ENCODE assay signal across 9 cellular contexts in the genomic region with DNA sequence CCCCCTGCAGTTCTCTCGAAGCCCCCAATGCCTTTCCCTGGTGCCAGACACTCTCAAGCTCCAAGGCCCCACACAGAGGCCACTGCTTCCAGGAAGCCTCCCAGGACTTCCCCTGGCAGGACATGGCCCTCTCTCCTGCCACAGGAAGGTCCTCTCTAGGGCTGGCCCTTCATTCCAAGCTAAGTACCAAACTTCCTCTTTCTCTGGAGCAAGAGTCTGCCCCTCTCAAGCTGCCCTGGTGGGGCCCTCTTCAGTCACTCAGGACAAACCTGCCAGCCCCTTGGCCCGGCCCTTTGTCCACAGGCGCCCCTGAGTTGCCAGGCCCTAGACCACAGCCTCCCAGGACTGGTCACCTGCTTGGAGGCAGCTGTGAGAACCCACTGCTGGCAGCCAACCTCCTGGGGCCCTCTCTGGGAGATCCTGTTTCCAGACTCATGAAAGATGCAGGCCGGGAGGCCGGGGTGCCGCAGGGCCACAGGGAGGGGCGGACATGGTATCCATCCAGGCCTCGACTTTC. TPM values are rescaled to one million over a fixed set of nuclear protein-coding genes. Genes with fewer than 3 reads are reported as not detected.
DNase-seq lines count a peak whose midpoint lies in the region; ATAC-seq and TF ChIP-seq lines count a peak whose summit lies in the region.
"Had no signal": no experiment of that assay in that cellular context is flagged by ENCODE, and none has a peak within 500 bp of the region (broad histone marks: within the 10 kb centered on the region; RNA-seq: fewer than 3 reads in every experiment).

No MANE protein-coding gene starts in this region.

- 87% methylated on average over 8 of the region's 8 CpGs for WGBS in endodermal cell (ENCODE audit: insufficient coverage in 1 of 2, insufficient read length in 1 of 2), 2 experiments

- ATAC-seq in naive thymus-derived CD4-positive, alpha-beta T cell: peak; percentile 12
- ATAC-seq in GM21381 (IDR thresholded peaks at IDR 0.05; ENCODE audit: unreplicated experiment): no peak

- H3K4me1 ChIP-seq in A673 (ENCODE audit: insufficient read depth, low read length, poor library complexity, severe bottlenecking) (no peaks in the 10 kb centered on the region), Peyer's patch (peaks cover 0 to 65% (median 19%) of the 10 kb centered on the region in 4 donors), endodermal cell (ENCODE audit: control insufficient read depth, insufficient read depth, low read length) (no peaks in the 10 kb centered on the region)
- peaks cover 29 to 70% of the 10 kb centered on the region in 2 donors for H3K4me1 ChIP-seq in naive thymus-derived CD4-positive, alpha-beta T cell (ENCODE audit: control insufficient read depth in 2 of 2, insufficient read depth in 2 of 2, low read length in 2 of 2)

- peak overlapping the region; percentile 44 for H3K27ac Mint-ChIP-seq in endodermal cell
- H3K27ac Mint-ChIP-seq in naive thymus-derived CD4-positive, alpha-beta T cell: peak overlapping the region; percentile 41 to 93 (median 88)

- no peak overlapping the region for H3K4me3 Mint-ChIP-seq in endodermal cell
- peak overlapping the region in 9 of 10 donors; percentile 21 to 86 (median 69) for H3K4me3 Mint-ChIP-seq in naive thymus-derived CD4-positive, alpha-beta T cell

- H3K36me3 Mint-ChIP-seq in endodermal cell (ENCODE audit: low read depth): peaks cover 14% of the 10 kb centered on the region
- peaks cover 0 to 12% (median 0%) of the 10 kb centered on the region in 5 donors for H3K36me3 Mint-ChIP-seq in naive thymus-derived CD4-positive, alpha-beta T cell

- TF ChIP-seq POLR2A in Peyer's patch (IDR thresholded peaks at IDR 0.05): no peak

- intact Hi-C loops in A673 (cut with micrococcal nuclease; ENCODE audit: unreplicated experiment): no loop called here
- intact Hi-C loops in naive thymus-derived CD4-positive, alpha-beta T cell (cut with micrococcal nuclease): loop anchor here in 1 of 2 donors (2.0 kb wide), 1 partner anchor 19 kb away; no protein-coding TSS in a partner anchor

- H3K36me3 ChIP-seq in A673 (ENCODE audit: insufficient read depth, low read length, poor library complexity, severe bottlenecking) (no peaks in the 10 kb centered on the region), Peyer's patch (peaks cover 0 to 32% (median 0%) of the 10 kb centered on the region in 3 donors), endodermal cell (ENCODE audit: control insufficient read depth, insufficient read depth, low read length) (no peaks in the 10 kb centered on the region)
- H3K36me3 ChIP-seq in naive thymus-derived CD4-positive, alpha-beta T cell (ENCODE audit: control insufficient read depth in 2 of 3, insufficient read depth in 3 of 3, low read length in 3 of 3): peaks cover 0 to 26% (median 13%) of the 10 kb centered on the region in 3 experiments

- H3K27me3 ChIP-seq in A673 (replicated peaks; ENCODE audit: insufficient read depth, low read depth, low read length, poor library complexity): no peaks in the 10 kb centered on the region
- H3K27me3 ChIP-seq in Peyer's patch: no peaks in the 10 kb centered on the region
- H3K27me3 ChIP-seq in endodermal cell (ENCODE audit: control insufficient read depth, insufficient read depth, low read length, poor library complexity, severe bottlenecking): no peaks in the 10 kb centered on the region
- no peaks in the 10 kb centered on the region for H3K27me3 ChIP-seq in naive thymus-derived CD4-positive, alpha-beta T cell (ENCODE audit: control insufficient read depth in 2 of 2, insufficient read depth in 2 of 2, low read length in 2 of 2)

- no peaks in the 10 kb centered on the region for H3K27me3 Mint-ChIP-seq in endodermal cell (ENCODE audit: insufficient read depth)
- H3K27me3 Mint-ChIP-seq in naive thymus-derived CD4-positive, alpha-beta T cell: no peaks in the 10 kb centered on the region

- H3K27ac ChIP-seq in A673 (ENCODE audit: low read depth, low read length, poor library complexity, severe bottlenecking): peak overlapping the region; percentile 23
- peak overlapping the region; percentile 28 to 46 (median 36) for H3K27ac ChIP-seq in Peyer's patch
- H3K27ac ChIP-seq in endodermal cell (ENCODE audit: low read depth, low read length): peak overlapping the region; percentile 55
- peak overlapping the region; percentile 48 for H3K27ac ChIP-seq in naive thymus-derived CD4-positive, alpha-beta T cell (ENCODE audit: low read depth, low read length)

- H3K4me3 ChIP-seq in A673 (ENCODE audit: low read depth, low read length, poor library complexity, severe bottlenecking) (no peak overlapping the region), Peyer's patch (no peak overlapping the region), endodermal cell (ENCODE audit: low read length) (no peak overlapping the region)
- H3K4me3 ChIP-seq in naive thymus-derived CD4-positive, alpha-beta T cell (ENCODE audit: low read length): no peak overlapping the region

- CTCF ChIA-PET in A673 (lab: Charles Lee): no interaction called here
- CTCF ChIA-PET in naive thymus-derived CD4-positive, alpha-beta T cell (lab: Charles Lee): interaction anchor here (1.1 to 1.2 kb wide), 2 partner anchors 23 to 173 kb away, joined by 3 to 4 read pairs; no protein-coding TSS in a partner anchor

- DNase-seq in A673 (ENCODE audit: low spot score) (no peak), Peyer's patch (peak in 2 of 3 donors; percentile 45 to 47), endodermal cell (peak; percentile 45), iPS-NIHi11 (ENCODE audit: low spot score) (no peak), superior temporal gyrus (ENCODE audit: extremely low spot score) (no peak)
- no peak for DNase-seq in naive thymus-derived CD4-positive, alpha-beta T cell
- no peak for DNase-seq in stimulated activated CD4-positive, alpha-beta T cell treated with anti-CD3 and anti-CD28 coated beads, Interleukin-4, amount 100 ng/mL, for 1 hour
- DNase-seq: DMS 273 treated with DMSO at 0.1 percent for 48 hours had no signal

- no peak overlapping the region for H3K9ac ChIP-seq in endodermal cell (ENCODE audit: extremely low read depth, low read length, poor library complexity, severe bottlenecking)

- H3K9me3 Mint-ChIP-seq in endodermal cell: no peaks in the 10 kb centered on the region
- no peaks in the 10 kb centered on the region for H3K9me3 Mint-ChIP-seq in naive thymus-derived CD4-positive, alpha-beta T cell

- POLR2A ChIA-PET in A673 (lab: Charles Lee; ENCODE audit: low non-redundant PET): interaction anchor here (0.6 kb wide), 1 partner anchor 32 kb away, joined by 6 read pairs; no protein-coding TSS in a partner anchor
- POLR2A ChIA-PET in naive thymus-derived CD4-positive, alpha-beta T cell (lab: Charles Lee): interaction anchor here (0.7 to 2.9 kb wide), 3 partner anchors 10 to 16 kb away, joined by 3 to 11 read pairs (median 4); no protein-coding TSS in a partner anchor

- H3K9me3 ChIP-seq in A673 (ENCODE audit: low read depth, low read length, poor library complexity, severe bottlenecking): no peaks in the 10 kb centered on the region
- no peaks in the 10 kb centered on the region for H3K9me3 ChIP-seq in Peyer's patch
- H3K9me3 ChIP-seq in endodermal cell (ENCODE audit: control insufficient read depth, low read length): no peaks in the 10 kb centered on the region
- H3K9me3 ChIP-seq in naive thymus-derived CD4-positive, alpha-beta T cell (ENCODE audit: control insufficient read depth in 2 of 3, low read length in 3 of 3): no peaks in the 10 kb centered on the region

- peaks cover 6% of the 10 kb centered on the region for H3K4me1 Mint-ChIP-seq in endodermal cell
- peaks cover 48 to 79% (median 61%) of the 10 kb centered on the region in 7 donors for H3K4me1 Mint-ChIP-seq in naive thymus-derived CD4-positive, alpha-beta T cell

- no TSS peak for BruUV-seq in A673 (replicated peaks; lab: Mats Ljungman, UMichigan)

- no peak for TF ChIP-seq CTCF in A673 (conservative IDR thresholded peaks at IDR 0.05; ENCODE audit: low read depth, low read length)
- TF ChIP-seq CTCF in Peyer's patch (IDR thresholded peaks at IDR 0.05): no peak
- TF ChIP-seq CTCF in endodermal cell (conservative IDR thresholded peaks at IDR 0.05): no peak

RNA-seq across cellular contexts. Expression of gene NINJ1, which starts 6.6 kb away (rescaled TPM):
- total RNA-seq in A673 (2021) (9.2 and 13.7 TPM in 2 replicates), Peyer's patch (10 to 100 TPM; 47.0 to 56.8 (median 54.5) TPM), endodermal cell (10 to 100 TPM; 24.2 to 32.0 TPM)
- polyA plus RNA-seq in endodermal cell (2013, experiment 1 of 2): 29.8 TPM
- polyA plus RNA-seq in endodermal cell (2013, experiment 2 of 2): 28.4 TPM
- 100 to 1,000 TPM in 2 of 5 experiments, 10 to 100 TPM in 3; 30.7 to 163 (median 64.7) TPM for total RNA-seq in naive thymus-derived CD4-positive, alpha-beta T cell
- 100 to 1,000 TPM; 113 to 133 TPM for polyA plus RNA-seq in naive thymus-derived CD4-positive, alpha-beta T cell

RNA-seq across cellular contexts. Expression of gene CARD19, which starts 31.4 kb away (rescaled TPM):
- total RNA-seq in A673 (2021) (12.2 and 16.2 TPM in 2 replicates), Peyer's patch (10 to 100 TPM; 34.7 to 74.4 (median 58.9) TPM), endodermal cell (10 to 100 TPM; 16.4 to 21.9 TPM)
- 32.1 TPM for polyA plus RNA-seq in endodermal cell (2013, experiment 1 of 2)
- polyA plus RNA-seq in endodermal cell (2013, experiment 2 of 2): 29.8 TPM
- 10 to 100 TPM; 43.0 to 90.0 (median 54.1) TPM for total RNA-seq in naive thymus-derived CD4-positive, alpha-beta T cell
- 10 to 100 TPM; 59.2 to 75.6 TPM for polyA plus RNA-seq in naive thymus-derived CD4-positive, alpha-beta T cell

RNA-seq across cellular contexts. Expression of gene WNK2, which starts 56.5 kb away (rescaled TPM):
- total RNA-seq in A673 (2021) (9.6 and 11.8 TPM in 2 replicates), Peyer's patch (100 to 1,000 TPM; 155 to 577 (median 259) TPM), endodermal cell (10 to 100 TPM; 46.1 to 48.8 TPM)
- 34.8 TPM for polyA plus RNA-seq in endodermal cell (2013, experiment 1 of 2)
- 29.3 TPM for polyA plus RNA-seq in endodermal cell (2013, experiment 2 of 2)
- total RNA-seq in naive thymus-derived CD4-positive, alpha-beta T cell: under 1 TPM in 4 of 5 experiments, not detected in 1; 0.32 to 0.83 (median 0.46) TPM
- polyA plus RNA-seq in naive thymus-derived CD4-positive, alpha-beta T cell: not detected

Comparison
In these comparisons a context has a peak if more than half of its experiments do, and no peak if none do; other contexts are left out.
1. DNase-seq: peak in Peyer's patch (2 of 3) and endodermal cell (single experiment); none in A673 (single experiment), naive thymus-derived CD4-positive, alpha-beta T cell (0 of 9), stimulated activated CD4-positive, alpha-beta T cell treated with anti-CD3 and anti-CD28 coated beads, Interleukin-4, amount 100 ng/mL, for 1 hour (single experiment), iPS-NIHi11 (single experiment) and superior temporal gyrus (single experiment).
2. Peak in every context shown above with its lines, with median percentiles within 50 percentile points of each other: H3K27ac ChIP-seq.